38 cellular contexts compared by ENCODE assay signal in genomic region chr2:3737128-3737527, GRCh38. TPM values are rescaled to one million over a fixed set of nuclear protein-coding genes. Genes with fewer than 3 reads are reported as not detected.
"Had no signal": no experiment of that assay in that cellular context is flagged by ENCODE, and none has a peak within 500 bp of the region (broad histone marks: within the 10 kb centered on the region; RNA-seq: fewer than 3 reads in every experiment).

No MANE protein-coding gene starts in this region.

- H3K4me1 ChIP-seq: adrenal gland, body of pancreas, breast epithelium had no signal

- DNase-seq: activated B cell treated with CpG ODN at 0.5 μM for 24 hours; activated CD4-positive, alpha-beta memory T cell treated with anti-CD3 and anti-CD28 coated beads for 36 hours; activated CD4-positive, alpha-beta T cell treated with anti-CD3 and anti-CD28 coated beads for 4 hours; activated CD4-positive, alpha-beta T cell treated with anti-CD3 and anti-CD28 coated beads, Interleukin-2, amount 10 ng/mL, durations not matched to agents 24 days and 14 days; activated CD4-positive, alpha-beta T cell treated with anti-CD3 and anti-CD28 coated beads, Interleukin-2, amount 50 U/mL, for 1 hour; activated CD4-positive, alpha-beta T cell treated with anti-CD3 and anti-CD28 coated beads, Interleukin-2, amount 50 U/mL, for 4 hours; activated CD4-positive, CD25-positive, alpha-beta regulatory T cell treated with anti-CD3 and anti-CD28 coated beads, Interleukin-2, amount 50 U/mL, for 72 hours; activated CD8-positive, alpha-beta memory T cell treated with anti-CD3 and anti-CD28 coated beads, Interleukin-2, amount 10 ng/mL, durations not matched to agents 7 days and 5 days; activated CD8-positive, alpha-beta T cell treated with anti-CD3 and anti-CD28 coated beads for 36 hours; activated effector memory CD4-positive, alpha-beta T cell treated with anti-CD3 and anti-CD28 coated beads, Interleukin-2, amount 50 U/mL, for 16 hours; activated gamma-delta T cell treated with Interleukin-2 at 50 U/mL for 16 hours; activated naive CD4-positive, alpha-beta T cell; activated naive CD4-positive, alpha-beta T cell treated with anti-CD3 and anti-CD28 coated beads for 36 hours; activated naive CD4-positive, alpha-beta T cell treated with anti-CD3 and anti-CD28 coated beads, Interleukin-2, amount 50 U/mL, for 16 hours; activated naive CD8-positive, alpha-beta T cell treated with anti-CD3 and anti-CD28 coated beads for 36 hours; activated T-cell treated with anti-CD3 and anti-CD28 coated beads for 4 hours; activated T-cell treated with anti-CD3 and anti-CD28 coated beads, Interleukin-2, amount 50 U/mL, for 1 hour; activated T-cell treated with anti-CD3 and anti-CD28 coated beads, Interleukin-2, amount 50 U/mL, for 4 hours; activated T-cell treated with anti-CD3 and anti-CD28 coated beads, Interleukin-2, amount 50 U/mL, for 72 hours; amniotic stem cell; aorta; body of pancreas; brain microvascular endothelial cell; central memory CD4-positive, alpha-beta T cell; SW 1271; T-helper 1 cell; T-helper 2 cell; T-helper 9 cell had no signal

- ATAC-seq: activated CD8-positive, alpha-beta memory T cell treated with anti-CD3 and anti-CD28 coated beads, Interleukin-2, amount 10 ng/mL, durations not matched to agents 7 days and 5 days; activated CD8-positive, alpha-beta T cell treated with anti-CD3 and anti-CD28 coated beads for 36 hours; activated naive CD4-positive, alpha-beta T cell treated with anti-CD3 and anti-CD28 coated beads, Interleukin-2, amount 50 U/mL, for 72 hours; activated T-cell treated with anti-CD3 and anti-CD28 coated beads, Interleukin-2, amount 50 U/mL, for 4 hours; activated T-cell treated with anti-CD3 and anti-CD28 coated beads, Interleukin-2, amount 50 U/mL, for 72 hours; activated T-helper 17 cell treated with anti-CD3 and anti-CD28 coated beads, Interleukin-2, amount 50 U/mL, for 72 hours; body of pancreas had no signal

- H3K27ac ChIP-seq: adrenal gland, body of pancreas, brain microvascular endothelial cell, breast epithelium, VCaP had no signal

- H3K4me1 Mint-ChIP-seq: activated B cell treated with CpG ODN at 0.5 μM for 24 hours; activated CD4-positive, alpha-beta T cell treated with anti-CD3 and anti-CD28 coated beads, Interleukin-2, amount 10 ng/mL, durations not matched to agents 24 days and 14 days; activated CD8-positive, alpha-beta memory T cell treated with anti-CD3 and anti-CD28 coated beads, Interleukin-2, amount 10 ng/mL, durations not matched to agents 7 days and 5 days; activated naive CD8-positive, alpha-beta T cell treated with anti-CD3 and anti-CD28 coated beads for 36 hours; activated T-helper 17 cell treated with anti-CD3 and anti-CD28 coated beads, Interleukin-2, amount 50 U/mL, for 72 hours had no signal

- H3K27ac Mint-ChIP-seq: activated B cell treated with CpG ODN at 0.5 μM for 24 hours; activated CD4-positive, alpha-beta memory T cell treated with anti-CD3 and anti-CD28 coated beads for 36 hours; activated CD4-positive, alpha-beta T cell treated with anti-CD3 and anti-CD28 coated beads, Interleukin-2, amount 10 ng/mL, durations not matched to agents 24 days and 14 days; activated CD8-positive, alpha-beta memory T cell treated with anti-CD3 and anti-CD28 coated beads, Interleukin-2, amount 10 ng/mL, durations not matched to agents 7 days and 5 days; activated CD8-positive, alpha-beta T cell treated with anti-CD3 and anti-CD28 coated beads for 36 hours; activated naive CD4-positive, alpha-beta T cell treated with anti-CD3 and anti-CD28 coated beads for 36 hours; activated naive CD4-positive, alpha-beta T cell treated with anti-CD3 and anti-CD28 coated beads, Interleukin-2, amount 50 U/mL, for 72 hours; activated naive CD8-positive, alpha-beta T cell treated with anti-CD3 and anti-CD28 coated beads for 36 hours; activated T-cell treated with anti-CD3 and anti-CD28 coated beads, Interleukin-2, amount 50 U/mL, for 72 hours; activated T-helper 1 cell treated with anti-CD3 and anti-CD28 coated beads, Interleukin-12 subunit alpha, Interleukin-12 subunit beta, Interleukin-2, Interleukin-4 antibody, amounts not matched to agents 30 ng/mL and 10 ng/mL and 1 ng/mL, durations not matched to agents 14 hours and 24 hours and 36 hours; activated T-helper 17 cell treated with anti-CD3 and anti-CD28 coated beads, Interleukin-2, amount 50 U/mL, for 72 hours; T-helper 1 cell treated with Interleukin-12 subunit alpha and Interleukin-12 subunit beta and Interleukin-4 antibody, amounts not matched to agents 30 μg/mL and 1 μg/mL, for 36 hours; T-helper 2 cell treated with Interferon-gamma antibody and Interleukin-4, amounts not matched to agents 5 μg/mL and 100 μg/mL, for 36 hours had no signal

- H3K27me3 ChIP-seq: adrenal gland, body of pancreas, breast epithelium had no signal

- H3K9me3 ChIP-seq: adrenal gland, body of pancreas, breast epithelium had no signal

- H3K9me3 Mint-ChIP-seq: activated B cell treated with CpG ODN at 0.5 μM for 24 hours; activated CD4-positive, alpha-beta memory T cell treated with anti-CD3 and anti-CD28 coated beads for 36 hours; activated CD4-positive, alpha-beta T cell treated with anti-CD3 and anti-CD28 coated beads, Interleukin-2, amount 10 ng/mL, durations not matched to agents 24 days and 14 days; activated CD8-positive, alpha-beta T cell treated with anti-CD3 and anti-CD28 coated beads for 36 hours; activated naive CD4-positive, alpha-beta T cell treated with anti-CD3 and anti-CD28 coated beads for 36 hours; activated naive CD4-positive, alpha-beta T cell treated with anti-CD3 and anti-CD28 coated beads, Interleukin-2, amount 50 U/mL, for 72 hours; activated naive CD8-positive, alpha-beta T cell treated with anti-CD3 and anti-CD28 coated beads for 36 hours; activated T-cell treated with anti-CD3 and anti-CD28 coated beads, Interleukin-2, amount 50 U/mL, for 4 hours; activated T-cell treated with anti-CD3 and anti-CD28 coated beads, Interleukin-2, amount 50 U/mL, for 72 hours; activated T-helper 1 cell treated with anti-CD3 and anti-CD28 coated beads, Interleukin-12 subunit alpha, Interleukin-12 subunit beta, Interleukin-2, Interleukin-4 antibody, amounts not matched to agents 30 ng/mL and 10 ng/mL and 1 ng/mL, durations not matched to agents 14 hours and 24 hours and 36 hours; activated T-helper 17 cell treated with anti-CD3 and anti-CD28 coated beads, Interleukin-2, amount 50 U/mL, for 72 hours; T-helper 1 cell treated with Interleukin-12 subunit alpha and Interleukin-12 subunit beta and Interleukin-4 antibody, amounts not matched to agents 30 μg/mL and 1 μg/mL, for 36 hours; T-helper 2 cell treated with Interferon-gamma antibody and Interleukin-4, amounts not matched to agents 5 μg/mL and 100 μg/mL, for 36 hours had no signal

- H3K4me3 ChIP-seq: adrenal gland, body of pancreas, breast epithelium had no signal

- H3K4me3 Mint-ChIP-seq: activated B cell treated with CpG ODN at 0.5 μM for 24 hours; activated CD4-positive, alpha-beta memory T cell treated with anti-CD3 and anti-CD28 coated beads for 36 hours; activated CD4-positive, alpha-beta T cell treated with anti-CD3 and anti-CD28 coated beads, Interleukin-2, amount 10 ng/mL, durations not matched to agents 24 days and 14 days; activated CD8-positive, alpha-beta memory T cell treated with anti-CD3 and anti-CD28 coated beads, Interleukin-2, amount 10 ng/mL, durations not matched to agents 7 days and 5 days; activated CD8-positive, alpha-beta T cell treated with anti-CD3 and anti-CD28 coated beads for 36 hours; activated naive CD4-positive, alpha-beta T cell treated with anti-CD3 and anti-CD28 coated beads for 36 hours; activated naive CD8-positive, alpha-beta T cell treated with anti-CD3 and anti-CD28 coated beads for 36 hours; activated T-cell treated with anti-CD3 and anti-CD28 coated beads, Interleukin-2, amount 50 U/mL, for 4 hours; activated T-cell treated with anti-CD3 and anti-CD28 coated beads, Interleukin-2, amount 50 U/mL, for 72 hours; activated T-helper 1 cell treated with anti-CD3 and anti-CD28 coated beads, Interleukin-12 subunit alpha, Interleukin-12 subunit beta, Interleukin-2, Interleukin-4 antibody, amounts not matched to agents 30 ng/mL and 10 ng/mL and 1 ng/mL, durations not matched to agents 14 hours and 24 hours and 36 hours; activated T-helper 17 cell treated with anti-CD3 and anti-CD28 coated beads, Interleukin-2, amount 50 U/mL, for 72 hours; T-helper 1 cell treated with Interleukin-12 subunit alpha and Interleukin-12 subunit beta and Interleukin-4 antibody, amounts not matched to agents 30 μg/mL and 1 μg/mL, for 36 hours; T-helper 2 cell treated with Interferon-gamma antibody and Interleukin-4, amounts not matched to agents 5 μg/mL and 100 μg/mL, for 36 hours had no signal

- H3K36me3 ChIP-seq: adrenal gland, brain microvascular endothelial cell, breast epithelium had no signal

- H3K36me3 Mint-ChIP-seq: activated CD4-positive, alpha-beta memory T cell treated with anti-CD3 and anti-CD28 coated beads for 36 hours; activated CD8-positive, alpha-beta memory T cell treated with anti-CD3 and anti-CD28 coated beads, Interleukin-2, amount 10 ng/mL, durations not matched to agents 7 days and 5 days; activated naive CD4-positive, alpha-beta T cell treated with anti-CD3 and anti-CD28 coated beads, Interleukin-2, amount 50 U/mL, for 72 hours; activated naive CD8-positive, alpha-beta T cell treated with anti-CD3 and anti-CD28 coated beads for 36 hours had no signal

RNA-seq across cellular contexts. Expression of gene DCDC2C, which starts 33.8 kb away (rescaled TPM):
- total RNA-seq: activated B cell treated with CpG ODN at 0.5 μM for 24 hours; activated CD4-positive, alpha-beta memory T cell treated with anti-CD3 and anti-CD28 coated beads for 36 hours; activated CD4-positive, alpha-beta T cell treated with anti-CD3 and anti-CD28 coated beads, Interleukin-2, amount 10 ng/mL, durations not matched to agents 24 days and 14 days; activated CD8-positive, alpha-beta memory T cell treated with anti-CD3 and anti-CD28 coated beads, Interleukin-2, amount 10 ng/mL, durations not matched to agents 7 days and 5 days; activated CD8-positive, alpha-beta T cell treated with anti-CD3 and anti-CD28 coated beads for 36 hours; activated naive CD4-positive, alpha-beta T cell treated with anti-CD3 and anti-CD28 coated beads for 36 hours; activated naive CD4-positive, alpha-beta T cell treated with anti-CD3 and anti-CD28 coated beads, Interleukin-2, amount 50 U/mL, for 72 hours; activated naive CD8-positive, alpha-beta T cell treated with anti-CD3 and anti-CD28 coated beads for 36 hours; activated T-cell treated with anti-CD3 and anti-CD28 coated beads, Interleukin-2, amount 50 U/mL, for 4 hours; activated T-cell treated with anti-CD3 and anti-CD28 coated beads, Interleukin-2, amount 50 U/mL, for 72 hours; activated T-helper 1 cell treated with anti-CD3 and anti-CD28 coated beads, Interleukin-12 subunit alpha, Interleukin-12 subunit beta, Interleukin-2, Interleukin-4 antibody, amounts not matched to agents 30 ng/mL and 10 ng/mL and 1 ng/mL, durations not matched to agents 14 hours and 24 hours and 36 hours; activated T-helper 17 cell treated with anti-CD3 and anti-CD28 coated beads, Interleukin-2, amount 50 U/mL, for 72 hours; astrocyte; body of pancreas; cardiac septum had no signal
